ENCODE assay signal across 8 cellular contexts in genomic region chr2:15559800-15560403, GRCh38. TPM values are rescaled to one million over a fixed set of nuclear protein-coding genes. Genes with fewer than 3 reads are reported as not detected.
A peak's percentile ranks its signal among the peaks of the same experiment; 100 is the strongest.
DNase-seq lines count a peak whose midpoint lies in the region; ATAC-seq and TF ChIP-seq lines count a peak whose summit lies in the region.

No MANE protein-coding gene starts in this region.

- H3K4me1 ChIP-seq in Karpas-422 (ENCODE audit: low read length) = peaks cover 27% of the 10 kb centered on the region

- 0 out of 2 replicates have a peak overlapping the region, but pooled peaks have one; percentile 13 for H3K27ac ChIP-seq in Karpas-422 (ENCODE audit: low read length)

- peak overlapping the region; percentile 71 for H3K4me2 ChIP-seq in Karpas-422 (ENCODE audit: low read depth, low read length, poor library complexity, severe bottlenecking)

- peak overlapping the region; percentile 91 for H3K4me3 ChIP-seq in AG10803 (ENCODE audit: low read length)
- H3K4me3 ChIP-seq in Karpas-422 (ENCODE audit: low read length) = peak overlapping the region; percentile 92

- H4K20me1 ChIP-seq in Karpas-422 (ENCODE audit: insufficient read depth, low read depth, low read length) = no peaks in the 10 kb centered on the region

- ATAC-seq in natural killer cell (no peak), HG02840 (IDR thresholded peaks at IDR 0.05; ENCODE audit: low FRiP score, unreplicated experiment) (no peak)

- intact Hi-C loops in dendritic cell treated with granulocyte-macrophage colony-stimulating factor and Interleukin-4, amounts not matched to agents 40 ng/mL and 50 ng/mL, for 4 days (cut with micrococcal nuclease) = no loop called here
- intact Hi-C loops in natural killer cell (cut with micrococcal nuclease) = no loop called here
- intact Hi-C loops in posterior cingulate gyrus (cut with DNase I) = no loop called here

- H3K4me1 Mint-ChIP-seq in dendritic cell treated with granulocyte-macrophage colony-stimulating factor and Interleukin-4, amounts not matched to agents 40 ng/mL and 50 ng/mL, for 4 days (ENCODE audit: low read depth) = peaks cover 32% of the 10 kb centered on the region
- H3K4me1 Mint-ChIP-seq in natural killer cell = peaks cover 37 to 40% of the 10 kb centered on the region in 2 donors

- H3K36me3 ChIP-seq in Karpas-422 (ENCODE audit: insufficient read depth, low read length) = peaks cover 3% of the 10 kb centered on the region; the same call in 1 of the 2 replicates

- H3K36me3 Mint-ChIP-seq in dendritic cell treated with granulocyte-macrophage colony-stimulating factor and Interleukin-4, amounts not matched to agents 40 ng/mL and 50 ng/mL, for 4 days (ENCODE audit: low read depth) = peaks cover 17% of the 10 kb centered on the region
- no peaks in the 10 kb centered on the region for H3K36me3 Mint-ChIP-seq in natural killer cell

- DNase-seq in AG10803 (ENCODE audit: low read depth) = no peak
- no peak for DNase-seq in Karpas-422
- DNase-seq in natural killer cell = no peak
- DNase-seq in posterior cingulate gyrus = no peak
- no peak for DNase-seq in stimulated activated CD4-positive, alpha-beta T cell treated with anti-CD3 and anti-CD28 coated beads, Interleukin-15, amount 100 ng/mL, for 24 hours
- DNase-seq in NCI-H748 treated with DMSO at 0.1 percent for 48 hours (lab: John Stamatoyannopoulos, UW) = no peak

- H3K27me3 ChIP-seq in Karpas-422 (ENCODE audit: low read length) = no peaks in the 10 kb centered on the region

- H3K9me3 Mint-ChIP-seq in dendritic cell treated with granulocyte-macrophage colony-stimulating factor and Interleukin-4, amounts not matched to agents 40 ng/mL and 50 ng/mL, for 4 days = no peaks in the 10 kb centered on the region
- no peaks in the 10 kb centered on the region for H3K9me3 Mint-ChIP-seq in natural killer cell

- H3K79me2 ChIP-seq in Karpas-422 (ENCODE audit: low read length) = peaks cover 49% of the 10 kb centered on the region

- H3K9me2 ChIP-seq in Karpas-422 (replicated peaks; ENCODE audit: insufficient read depth, low read length) = no peaks in the 10 kb centered on the region

- H3K9ac ChIP-seq in Karpas-422 (ENCODE audit: low read length) = peak overlapping the region; percentile 78

- no peak overlapping the region for H2AFZ ChIP-seq in Karpas-422 (ENCODE audit: low read length)

- peak overlapping the region; percentile 93 for H3K4me3 Mint-ChIP-seq in dendritic cell treated with granulocyte-macrophage colony-stimulating factor and Interleukin-4, amounts not matched to agents 40 ng/mL and 50 ng/mL, for 4 days
- H3K4me3 Mint-ChIP-seq in natural killer cell = peak overlapping the region; percentile 99

- H3K27ac Mint-ChIP-seq in dendritic cell treated with granulocyte-macrophage colony-stimulating factor and Interleukin-4, amounts not matched to agents 40 ng/mL and 50 ng/mL, for 4 days = no peak overlapping the region
- peak overlapping the region; percentile 89 to 94 for H3K27ac Mint-ChIP-seq in natural killer cell

- H3K27me3 Mint-ChIP-seq in dendritic cell treated with granulocyte-macrophage colony-stimulating factor and Interleukin-4, amounts not matched to agents 40 ng/mL and 50 ng/mL, for 4 days = peaks cover 3% of the 10 kb centered on the region
- peaks cover 18 to 21% of the 10 kb centered on the region in 2 donors for H3K27me3 Mint-ChIP-seq in natural killer cell (ENCODE audit: low read depth in 2 of 2)

- TF ChIP-seq CTCF in AG10803 (conservative IDR thresholded peaks at IDR 0.05; ENCODE audit: low read length) (no peak), natural killer cell (IDR thresholded peaks at IDR 0.05) (no peak)

- H3K9me3 ChIP-seq in Karpas-422 (ENCODE audit: low read length) = no peaks in the 10 kb centered on the region

RNA-seq across cellular contexts. Expression of gene NBAS, which starts 1.2 kb away (rescaled TPM):
- 29.9 and 30.4 TPM in 2 replicates for total RNA-seq in Karpas-422 (2014; rRNA removed; shearing (Covaris generic); ENCODE audit: low replicate concordance)
- 10 to 100 TPM; 27.8 to 34.7 (median 29.2) TPM for total RNA-seq in natural killer cell

RNA-seq across cellular contexts. Expression of gene DDX1, which starts 31.8 kb away (rescaled TPM):
- 23.6 and 37.5 TPM in 2 replicates for total RNA-seq in Karpas-422 (2014; rRNA removed; shearing (Covaris generic); ENCODE audit: low replicate concordance)
- 10 to 100 TPM; 28.5 to 43.4 (median 37.2) TPM for total RNA-seq in natural killer cell
